Comparison of ENCODE assay signal across 19 cellular contexts in genomic region chr11:77174559-77174958, GRCh38. TPM values are rescaled to one million over a fixed set of nuclear protein-coding genes. Genes with fewer than 3 reads are reported as not detected.
DNase-seq lines count a peak whose midpoint lies in the region; ATAC-seq and TF ChIP-seq lines count a peak whose summit lies in the region.
"Had no signal": no experiment of that assay in that cellular context is flagged by ENCODE, and none has a peak within 500 bp of the region (broad histone marks: within the 10 kb centered on the region; RNA-seq: fewer than 3 reads in every experiment).

No MANE protein-coding gene starts in this region.

- peak overlapping the region; percentile 40 for H3K18ac ChIP-seq in neuronal stem cell (ENCODE audit: low read length)

- no peak overlapping the region for H3K4me2 ChIP-seq in neuronal stem cell (ENCODE audit: insufficient read depth, low read length, poor library complexity, severe bottlenecking)
- H3K4me2 ChIP-seq in MM.1S (ENCODE audit: low read depth, low read length) = no peak overlapping the region
- H3K4me2 ChIP-seq: hepatocyte had no signal

- no peaks in the 10 kb centered on the region for H3F3A ChIP-seq in MM.1S (ENCODE audit: insufficient read depth, low read length)

- ATAC-seq in body of pancreas = peak; percentile 41
- no peak for ATAC-seq in activated CD8-positive, alpha-beta T cell treated with anti-CD3 and anti-CD28 coated beads for 36 hours
- ATAC-seq: activated CD8-positive, alpha-beta T cell treated with anti-CD3 and anti-CD28 coated beads, Interleukin-2, amount 10 ng/mL, durations not matched to agents 7 days and 5 days; stimulated activated naive B cell treated with anti-CD40 and anti-IgM and Interleukin-4, amounts not matched to agents 10 μg/mL and 1 μg/mL and 100 μg/mL, for 72 hours; T-cell had no signal

- H3K23ac ChIP-seq in neuronal stem cell (ENCODE audit: low read depth, low read length, poor library complexity) = peak overlapping the region; percentile 70

- no peak overlapping the region for H4K8ac ChIP-seq in neuronal stem cell (ENCODE audit: low read depth, low read length)

- H3K4me3 Mint-ChIP-seq in activated CD8-positive, alpha-beta T cell treated with anti-CD3 and anti-CD28 coated beads for 36 hours = no peak overlapping the region
- no peak overlapping the region for H3K4me3 Mint-ChIP-seq in CD14-positive monocyte
- H3K4me3 Mint-ChIP-seq: activated CD8-positive, alpha-beta T cell treated with anti-CD3 and anti-CD28 coated beads, Interleukin-2, amount 10 ng/mL, durations not matched to agents 7 days and 5 days; activated naive CD4-positive, alpha-beta T cell treated with anti-CD3 and anti-CD28 coated beads, Interleukin-2, amount 50 U/mL, for 24 hours; mesothelial cell of epicardium; stimulated activated naive B cell treated with anti-CD40 and anti-IgM and Interleukin-4, amounts not matched to agents 10 μg/mL and 1 μg/mL and 100 μg/mL, for 72 hours; T-cell had no signal

- 45 to 59% methylated on average over 9 to 16 of the region's 16 CpGs for WGBS in body of pancreas, 2 donors
- no CpG with 5 or more reads among the region's 16 CpGs for WGBS in neuronal stem cell (ENCODE audit: extremely low coverage in 2 of 2, insufficient read length in 2 of 2, insufficient replicate concordance in 1 of 2), 2 donors

- H3K9me2 ChIP-seq in MM.1S (replicated peaks; ENCODE audit: insufficient read depth, low read length) = no peaks in the 10 kb centered on the region

- H3K9me3 Mint-ChIP-seq in activated CD8-positive, alpha-beta T cell treated with anti-CD3 and anti-CD28 coated beads for 36 hours = no peaks in the 10 kb centered on the region
- peaks cover 0 to 4% (median 0%) of the 10 kb centered on the region in 7 donors for H3K9me3 Mint-ChIP-seq in CD14-positive monocyte
- H3K9me3 Mint-ChIP-seq: activated naive CD4-positive, alpha-beta T cell treated with anti-CD3 and anti-CD28 coated beads, Interleukin-2, amount 50 U/mL, for 24 hours; T-cell had no signal

- H3K79me2 ChIP-seq in MM.1S (ENCODE audit: low read length) = no peaks in the 10 kb centered on the region
- H3K79me2 ChIP-seq: hepatocyte had no signal

- no peak overlapping the region for H2BK120ac ChIP-seq in neuronal stem cell (ENCODE audit: low read depth, low read length)

- H3K79me1 ChIP-seq in neuronal stem cell (ENCODE audit: low read depth, low read length) = no peaks in the 10 kb centered on the region

- no peak overlapping the region for H3K14ac ChIP-seq in neuronal stem cell (ENCODE audit: low read length)

- no peaks in the 10 kb centered on the region for H4K20me1 ChIP-seq in MM.1S (ENCODE audit: insufficient read depth, low read length)

- peak overlapping the region; percentile 64 for H2AK5ac ChIP-seq in neuronal stem cell (ENCODE audit: low read depth, low read length)

- TF ChIP-seq CTCF in body of pancreas (IDR thresholded peaks at IDR 0.05) (no peak), MM.1S (IDR thresholded peaks at IDR 0.05; ENCODE audit: low read length) (no peak), CD14-positive monocyte (IDR thresholded peaks at IDR 0.05) (no peak)
- no peak for TF ChIP-seq CTCF in activated CD8-positive, alpha-beta T cell treated with anti-CD3 and anti-CD28 coated beads for 36 hours (IDR thresholded peaks at IDR 0.05)

- no peak overlapping the region for H3K9ac ChIP-seq in neuronal stem cell (ENCODE audit: low read depth, low read length, poor library complexity)
- H3K9ac ChIP-seq in MM.1S (ENCODE audit: low read length) = no peak overlapping the region

- CTCF ChIA-PET in activated CD8-positive, alpha-beta T cell treated with anti-CD3 and anti-CD28 coated beads for 36 hours (lab: Charles Lee) = interaction anchor here (1.5 kb wide), 1 partner anchor 13 kb away, joined by 5 read pairs; no protein-coding TSS in a partner anchor

- H3K4me3 ChIP-seq in body of pancreas (no peak overlapping the region), neuronal stem cell (ENCODE audit: low read length in 2 of 2) (no peak overlapping the region), MM.1S (ENCODE audit: low read length) (no peak overlapping the region)
- H3K4me3 ChIP-seq: hepatocyte, thyroid gland had no signal

- peak; percentile 18 to 19 for DNase-seq in NCI-H524 (lab: John Stamatoyannopoulos, UW)
- no peak for DNase-seq in NCI-H524 treated with DMSO at 0.1 percent for 48 hours (lab: John Stamatoyannopoulos, UW)
- DNase-seq in NCI-H1417 treated with DMSO at 0.1 percent for 48 hours (lab: John Stamatoyannopoulos, UW) = peak; percentile 54
- peak in 3 of 4 donors; percentile 27 to 61 (median 50) for DNase-seq in body of pancreas
- no peak for DNase-seq in neuronal stem cell (ENCODE audit: low spot score)
- DNase-seq in MM.1S = no peak
- DNase-seq in activated CD8-positive, alpha-beta T cell treated with anti-CD3 and anti-CD28 coated beads for 36 hours = no peak
- DNase-seq in CD14-positive monocyte (ENCODE audit: low spot score) = no peak
- DNase-seq: activated CD8-positive, alpha-beta T cell treated with anti-CD3 and anti-CD28 coated beads, Interleukin-2, amount 10 ng/mL, durations not matched to agents 7 days and 5 days; activated T-cell treated with anti-CD3 and anti-CD28 coated beads, Interleukin-2, amount 50 U/mL, for 48 hours; kidney glomerular epithelial cell; NCI-H2081 treated with DMSO at 0.1 percent for 48 hours; stimulated activated naive B cell treated with anti-CD40 and anti-IgM and Interleukin-4, amounts not matched to agents 10 μg/mL and 1 μg/mL and 100 μg/mL, for 72 hours; T-cell; thyroid gland had no signal

- no peak overlapping the region for H3K27ac ChIP-seq in body of pancreas
- no peak overlapping the region for H3K27ac ChIP-seq in neuronal stem cell (replicated peaks; ENCODE audit: low read length)
- H3K27ac ChIP-seq in MM.1S (ENCODE audit: low read length) = no peak overlapping the region
- H3K27ac ChIP-seq: hepatocyte, thyroid gland, VCaP had no signal

- no peaks in the 10 kb centered on the region for H3K4me1 ChIP-seq in body of pancreas
- peaks cover 39% of the 10 kb centered on the region in 2 donors for H3K4me1 ChIP-seq in neuronal stem cell (ENCODE audit: control insufficient read depth in 2 of 2, insufficient read depth in 1 of 2, low read depth in 1 of 2, low read length in 2 of 2)
- no peaks in the 10 kb centered on the region for H3K4me1 ChIP-seq in MM.1S (ENCODE audit: low read length)
- H3K4me1 ChIP-seq: thyroid gland had no signal

- H3K36me3 ChIP-seq in body of pancreas (replicated peaks in 1 of 2; ENCODE audit: insufficient read depth in 1 of 2, low read depth in 2 of 2) (no peaks in the 10 kb centered on the region), neuronal stem cell (replicated peaks in 1 of 2; ENCODE audit: control insufficient read depth in 2 of 2, insufficient read depth in 2 of 2, low read length in 2 of 2) (no peaks in the 10 kb centered on the region), MM.1S (replicated peaks; ENCODE audit: insufficient read depth, low read length) (no peaks in the 10 kb centered on the region)
- H3K36me3 ChIP-seq: thyroid gland had no signal

- no peak overlapping the region for H2BK5ac ChIP-seq in neuronal stem cell (ENCODE audit: low read length)

- H3K36me3 Mint-ChIP-seq in activated CD8-positive, alpha-beta T cell treated with anti-CD3 and anti-CD28 coated beads for 36 hours (ENCODE audit: low read depth) = no peaks in the 10 kb centered on the region
- peaks cover 5 to 9% of the 10 kb centered on the region in 2 donors for H3K36me3 Mint-ChIP-seq in CD14-positive monocyte
- H3K36me3 Mint-ChIP-seq: mesothelial cell of epicardium; stimulated activated naive B cell treated with anti-CD40 and anti-IgM and Interleukin-4, amounts not matched to agents 10 μg/mL and 1 μg/mL and 100 μg/mL, for 72 hours; T-cell had no signal

- POLR2A ChIA-PET in activated CD8-positive, alpha-beta T cell treated with anti-CD3 and anti-CD28 coated beads for 36 hours (lab: Charles Lee) = no interaction called here

- H3K4me1 Mint-ChIP-seq in activated CD8-positive, alpha-beta T cell treated with anti-CD3 and anti-CD28 coated beads for 36 hours (ENCODE audit: low read depth) = no peaks in the 10 kb centered on the region
- H3K4me1 Mint-ChIP-seq in CD14-positive monocyte = peaks cover 40% of the 10 kb centered on the region
- H3K4me1 Mint-ChIP-seq: activated naive CD4-positive, alpha-beta T cell treated with anti-CD3 and anti-CD28 coated beads, Interleukin-2, amount 50 U/mL, for 24 hours had no signal

- intact Hi-C loops in body of pancreas (cut with DNase I) = no loop called here
- intact Hi-C loops in activated CD8-positive, alpha-beta T cell treated with anti-CD3 and anti-CD28 coated beads for 36 hours (cut with micrococcal nuclease) = no loop called here
- intact Hi-C loops in CD14-positive monocyte (cut with micrococcal nuclease) = no loop called here

- H2AFZ ChIP-seq in neuronal stem cell (ENCODE audit: low read length) (peak overlapping the region; percentile 76), MM.1S (ENCODE audit: low read length) (no peak overlapping the region)
- H2AFZ ChIP-seq: hepatocyte had no signal

- no peak for TF ChIP-seq POLR2A in body of pancreas (IDR thresholded peaks at IDR 0.05)

- H3K4ac ChIP-seq in neuronal stem cell (ENCODE audit: low read length) = no peak overlapping the region

- H4K91ac ChIP-seq in neuronal stem cell (ENCODE audit: low read depth, low read length, poor library complexity) = no peak overlapping the region

- H3K27me3 Mint-ChIP-seq in activated CD8-positive, alpha-beta T cell treated with anti-CD3 and anti-CD28 coated beads for 36 hours = no peaks in the 10 kb centered on the region
- H3K27me3 Mint-ChIP-seq in CD14-positive monocyte (ENCODE audit: low read depth in 3 of 3) = peaks cover 2 to 7% (median 5%) of the 10 kb centered on the region in 3 donors
- H3K27me3 Mint-ChIP-seq: activated naive CD4-positive, alpha-beta T cell treated with anti-CD3 and anti-CD28 coated beads, Interleukin-2, amount 50 U/mL, for 24 hours; T-cell had no signal

- H3K27ac Mint-ChIP-seq in activated CD8-positive, alpha-beta T cell treated with anti-CD3 and anti-CD28 coated beads for 36 hours = no peak overlapping the region
- peak overlapping the region in 1 of 7 donors; percentile 93 for H3K27ac Mint-ChIP-seq in CD14-positive monocyte
- H3K27ac Mint-ChIP-seq: activated CD8-positive, alpha-beta T cell treated with anti-CD3 and anti-CD28 coated beads, Interleukin-2, amount 10 ng/mL, durations not matched to agents 7 days and 5 days; activated naive CD4-positive, alpha-beta T cell treated with anti-CD3 and anti-CD28 coated beads, Interleukin-2, amount 50 U/mL, for 24 hours; mesothelial cell of epicardium; T-cell had no signal

- H3K9me3 ChIP-seq in body of pancreas (no peaks in the 10 kb centered on the region), neuronal stem cell (replicated peaks in 1 of 2; ENCODE audit: control insufficient read depth in 2 of 2, insufficient read depth in 1 of 2, low read depth in 1 of 2, low read length in 2 of 2) (no peaks in the 10 kb centered on the region), MM.1S (replicated peaks; ENCODE audit: insufficient read depth, low read length) (no peaks in the 10 kb centered on the region)
- H3K9me3 ChIP-seq: thyroid gland had no signal

- no peak overlapping the region for H2BK12ac ChIP-seq in neuronal stem cell (ENCODE audit: low read length)

- H3K27me3 ChIP-seq in body of pancreas (no peaks in the 10 kb centered on the region), neuronal stem cell (ENCODE audit: control insufficient read depth in 3 of 3, insufficient read depth in 3 of 3, low read depth in 1 of 3, low read length in 3 of 3) (no peaks in the 10 kb centered on the region), MM.1S (replicated peaks; ENCODE audit: insufficient read depth, low read length) (no peaks in the 10 kb centered on the region)
- H3K27me3 ChIP-seq: hepatocyte, thyroid gland had no signal

- H2BK15ac ChIP-seq in neuronal stem cell (ENCODE audit: low read length) = peak overlapping the region; percentile 90

RNA-seq across cellular contexts. Expression of gene MYO7A, which starts 46.5 kb away (rescaled TPM):
- total RNA-seq in body of pancreas = 10 to 100 TPM; 10.4 to 12.9 TPM
- 0.71 TPM for polyA plus RNA-seq in neuronal stem cell (2013, experiment 1 of 2)
- polyA plus RNA-seq in neuronal stem cell (2013, experiment 2 of 2) = 0.60 TPM
- total RNA-seq in activated CD8-positive, alpha-beta T cell treated with anti-CD3 and anti-CD28 coated beads for 36 hours = under 1 TPM; 0.09 to 0.14 TPM
- polyA plus RNA-seq in CD14-positive monocyte = 1 to 10 TPM; 3.5 to 3.6 TPM
- total RNA-seq: activated CD8-positive, alpha-beta T cell treated with anti-CD3 and anti-CD28 coated beads, Interleukin-2, amount 10 ng/mL, durations not matched to agents 7 days and 5 days had no signal

Comparison
In these comparisons a context has a peak if more than half of its experiments do, and no peak if none do; other contexts are left out.
1. DNase-seq: peak in NCI-H524 (2 of 2), NCI-H1417 treated with DMSO at 0.1 percent for 48 hours (single experiment) and body of pancreas (3 of 4); none in NCI-H524 treated with DMSO at 0.1 percent for 48 hours (single experiment), neuronal stem cell (single experiment), MM.1S (single experiment), activated CD8-positive, alpha-beta T cell treated with anti-CD3 and anti-CD28 coated beads for 36 hours (single experiment) and CD14-positive monocyte (single experiment).
2. RNA of gene MYO7A, which starts 46.5 kb away (total RNA-seq): 10.4 to 12.9 TPM in body of pancreas; 0.09 to 0.14 TPM in activated CD8-positive, alpha-beta T cell treated with anti-CD3 and anti-CD28 coated beads for 36 hours; every median in the first group is over 10 times any median in the second.